9 cellular contexts compared by ENCODE assay signal in the genomic region with DNA sequence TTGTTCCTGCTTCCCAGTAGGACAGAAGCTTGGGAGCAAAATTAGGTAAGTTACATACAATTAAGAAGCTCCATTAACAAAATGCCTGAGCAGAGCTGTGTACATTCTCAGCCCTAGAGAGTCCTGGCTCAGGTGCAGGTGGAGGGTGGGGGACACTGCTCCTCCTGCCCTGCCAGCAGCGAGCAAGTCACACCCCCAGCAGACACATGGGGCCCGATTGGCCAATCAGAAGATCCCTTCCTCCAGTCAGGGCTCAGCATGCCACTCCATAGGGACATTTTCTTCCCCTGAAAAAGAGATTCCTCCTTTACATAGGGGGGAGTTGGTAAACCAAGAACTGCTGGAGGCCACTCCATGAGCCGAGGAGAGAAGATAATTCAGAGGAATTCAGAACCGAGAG.
DNase-seq lines count a peak whose midpoint lies in the region; ATAC-seq and TF ChIP-seq lines count a peak whose summit lies in the region.
"Had no signal": no experiment of that assay in that cellular context is flagged by ENCODE, and none has a peak within 500 bp of the region (broad histone marks: within the 10 kb centered on the region; RNA-seq: fewer than 3 reads in every experiment).

No MANE protein-coding gene starts in this region.

- POLR2A ChIA-PET in SK-N-SH (lab: Yijun Ruan, JAX), result no interaction called here

- H3K27ac ChIP-seq in Karpas-422 (ENCODE audit: low read length) (no peak overlapping the region), SK-N-SH (ENCODE audit: low read depth in 2 of 2, low read length in 1 of 2) (no peak overlapping the region)

- no peak overlapping the region for H2AFZ ChIP-seq in Karpas-422 (ENCODE audit: low read length)
- no peak overlapping the region for H2AFZ ChIP-seq in SK-N-SH (ENCODE audit: low read depth)

- H3K9me3 Mint-ChIP-seq in activated T-helper 2 cell treated with anti-CD3 and anti-CD28 coated beads, Interferon-gamma antibody, Interleukin-2, Interleukin-4, amounts not matched to agents 10 μg/mL and 5 μg/mL and 100 μg/mL, durations not matched to agents 14 hours and 24 hours and 36 hours, result no peaks in the 10 kb centered on the region

- H3K9me2 ChIP-seq in Karpas-422 (replicated peaks; ENCODE audit: insufficient read depth, low read length), result no peaks in the 10 kb centered on the region
- no peaks in the 10 kb centered on the region for H3K9me2 ChIP-seq in SK-N-SH

- H3K9ac ChIP-seq in Karpas-422 (ENCODE audit: low read length) (no peak overlapping the region), SK-N-SH (no peak overlapping the region)

- TF ChIP-seq RAD21 in SK-N-SH (IDR thresholded peaks at IDR 0.05; ENCODE audit: low read length), result no peak

- H3K4me2 ChIP-seq in Karpas-422 (ENCODE audit: low read depth, low read length, poor library complexity, severe bottlenecking) (no peak overlapping the region), SK-N-SH (no peak overlapping the region)

- no peak overlapping the region for H3K4me3 Mint-ChIP-seq in activated T-helper 2 cell treated with anti-CD3 and anti-CD28 coated beads, Interferon-gamma antibody, Interleukin-2, Interleukin-4, amounts not matched to agents 10 μg/mL and 5 μg/mL and 100 μg/mL, durations not matched to agents 14 hours and 24 hours and 36 hours (ENCODE audit: low read depth)

- H3K9me3 ChIP-seq in Karpas-422 (ENCODE audit: low read length), result peaks cover 6% of the 10 kb centered on the region; the same call in 1 of the 2 replicates
- no peaks in the 10 kb centered on the region for H3K9me3 ChIP-seq in SK-N-SH

- H3K27me3 Mint-ChIP-seq in activated T-helper 2 cell treated with anti-CD3 and anti-CD28 coated beads, Interferon-gamma antibody, Interleukin-2, Interleukin-4, amounts not matched to agents 10 μg/mL and 5 μg/mL and 100 μg/mL, durations not matched to agents 14 hours and 24 hours and 36 hours (ENCODE audit: low read depth), result no peaks in the 10 kb centered on the region

- no peak for ATAC-seq in HG02623 (IDR thresholded peaks at IDR 0.05; ENCODE audit: unreplicated experiment)
- no peak for ATAC-seq in HG03432 (IDR thresholded peaks at IDR 0.05; ENCODE audit: unreplicated experiment)

- H3F3A ChIP-seq in SK-N-SH (replicated peaks; ENCODE audit: insufficient read depth), result no peaks in the 10 kb centered on the region

- 0 out of 2 replicates have a peak, but pooled peaks cover 3% of the 10 kb centered on the region for H3K27me3 ChIP-seq in Karpas-422 (ENCODE audit: low read length)
- no peaks in the 10 kb centered on the region for H3K27me3 ChIP-seq in SK-N-SH (ENCODE audit: insufficient read depth)

- TF ChIP-seq CTCF in SK-N-SH (IDR thresholded peaks at IDR 0.05), result no peak

- H4K20me1 ChIP-seq in Karpas-422 (ENCODE audit: insufficient read depth, low read depth, low read length), result no peaks in the 10 kb centered on the region
- no peaks in the 10 kb centered on the region for H4K20me1 ChIP-seq in SK-N-SH (ENCODE audit: insufficient read depth)

- intact Hi-C loops in activated T-helper 2 cell treated with anti-CD3 and anti-CD28 coated beads, Interferon-gamma antibody, Interleukin-2, Interleukin-4, amounts not matched to agents 10 μg/mL and 5 μg/mL and 100 μg/mL, durations not matched to agents 14 hours and 24 hours and 36 hours (cut with micrococcal nuclease), result no loop called here

- WGBS in SK-N-SH (ENCODE audit: low lambda C conversion rate), result 49% methylated on average over 4 of the region's 4 CpGs

- no peak overlapping the region for H3K4me3 ChIP-seq in Karpas-422 (ENCODE audit: low read length)
- H3K4me3 ChIP-seq in SK-N-SH (ENCODE audit: low read depth in 2 of 2, low read length in 1 of 2), result no peak overlapping the region

- H3K36me3 ChIP-seq in Karpas-422 (ENCODE audit: insufficient read depth, low read length) (no peaks in the 10 kb centered on the region), SK-N-SH (replicated peaks in 1 of 2; ENCODE audit: control insufficient read depth in 1 of 2, insufficient read depth in 2 of 2, low read length in 1 of 2) (no peaks in the 10 kb centered on the region)

- TF ChIP-seq EP300 in SK-N-SH (IDR thresholded peaks at IDR 0.05; ENCODE audit: borderline replicate concordance in 1 of 2, low read depth in 1 of 2, low read length in 1 of 2), result no peak

- CTCF ChIA-PET in SK-N-SH (lab: Yijun Ruan, JAX), result no interaction called here

- DNase-seq in COLO668 (lab: John Stamatoyannopoulos, UW; ENCODE audit: unreplicated experiment) (peak; percentile 8), Karpas-422 (peak; percentile 60), SK-N-SH (peak; percentile 74), kidney tubule cell (ENCODE audit: low spot score) (peak; percentile 39), ecto neural progenitor cell (ENCODE audit: low spot score) (no peak)
- DNase-seq in activated T-helper 2 cell treated with anti-CD3 and anti-CD28 coated beads, Interferon-gamma antibody, Interleukin-2, Interleukin-4, amounts not matched to agents 10 μg/mL and 5 μg/mL and 100 μg/mL, durations not matched to agents 14 hours and 24 hours and 36 hours (ENCODE audit: low spot score), result no peak
- DNase-seq: amygdala had no signal

- no peaks in the 10 kb centered on the region for H3K79me2 ChIP-seq in Karpas-422 (ENCODE audit: low read length)
- no peaks in the 10 kb centered on the region for H3K79me2 ChIP-seq in SK-N-SH (ENCODE audit: insufficient read depth)

- H3K4me1 Mint-ChIP-seq in activated T-helper 2 cell treated with anti-CD3 and anti-CD28 coated beads, Interferon-gamma antibody, Interleukin-2, Interleukin-4, amounts not matched to agents 10 μg/mL and 5 μg/mL and 100 μg/mL, durations not matched to agents 14 hours and 24 hours and 36 hours (ENCODE audit: low read depth), result no peaks in the 10 kb centered on the region

- no peak overlapping the region for H3K27ac Mint-ChIP-seq in activated T-helper 2 cell treated with anti-CD3 and anti-CD28 coated beads, Interferon-gamma antibody, Interleukin-2, Interleukin-4, amounts not matched to agents 10 μg/mL and 5 μg/mL and 100 μg/mL, durations not matched to agents 14 hours and 24 hours and 36 hours

- peaks cover 8% of the 10 kb centered on the region for H3K4me1 ChIP-seq in Karpas-422 (ENCODE audit: low read length)
- 0 out of 4 replicates have a peak, but pooled peaks cover 0 to 3% of the 10 kb centered on the region in 2 experiments for H3K4me1 ChIP-seq in SK-N-SH (ENCODE audit: control insufficient read depth in 1 of 2, insufficient read depth in 2 of 2, low read depth in 1 of 2, low read length in 1 of 2)

- H3K36me3 Mint-ChIP-seq in activated T-helper 2 cell treated with anti-CD3 and anti-CD28 coated beads, Interferon-gamma antibody, Interleukin-2, Interleukin-4, amounts not matched to agents 10 μg/mL and 5 μg/mL and 100 μg/mL, durations not matched to agents 14 hours and 24 hours and 36 hours (ENCODE audit: low read depth), result no peaks in the 10 kb centered on the region

TF ChIP-seq in SK-N-SH, 30 proteins besides CTCF, POLR2A, EP300 and RAD21:
- TF ChIP-seq, protein P1, sequence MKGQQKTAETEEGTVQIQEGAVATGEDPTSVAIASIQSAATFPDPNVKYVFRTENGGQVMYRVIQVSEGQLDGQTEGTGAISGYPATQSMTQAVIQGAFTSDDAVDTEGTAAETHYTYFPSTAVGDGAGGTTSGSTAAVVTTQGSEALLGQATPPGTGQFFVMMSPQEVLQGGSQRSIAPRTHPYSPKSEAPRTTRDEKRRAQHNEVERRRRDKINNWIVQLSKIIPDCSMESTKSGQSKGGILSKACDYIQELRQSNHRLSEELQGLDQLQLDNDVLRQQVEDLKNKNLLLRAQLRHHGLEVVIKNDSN (IDR thresholded peaks at IDR 0.05; ENCODE audit: borderline replicate concordance, low read depth), result peak; percentile 44; the same call in 1 of the 2 replicates
- TF ChIP-seq EZH2phosphoT487 (IDR thresholded peaks at IDR 0.05; ENCODE audit: borderline replicate concordance, low read depth), result no peak

Comparison
In these comparisons a context has a peak if more than half of its experiments do, and no peak if none do; other contexts are left out.
1. DNase-seq: peak in COLO668 (single experiment), Karpas-422 (single experiment), SK-N-SH (single experiment) and kidney tubule cell (single experiment); none in activated T-helper 2 cell treated with anti-CD3 and anti-CD28 coated beads, Interferon-gamma antibody, Interleukin-2, Interleukin-4, amounts not matched to agents 10 μg/mL and 5 μg/mL and 100 μg/mL, durations not matched to agents 14 hours and 24 hours and 36 hours (single experiment) and ecto neural progenitor cell (single experiment).